ENCODE assay signal across 15 cellular contexts in genomic region chr9:13576101-13576500, GRCh38.
DNase-seq lines count a peak whose midpoint lies in the region; ATAC-seq and TF ChIP-seq lines count a peak whose summit lies in the region.
"Had no signal": no experiment of that assay in that cellular context is flagged by ENCODE, and none has a peak within 500 bp of the region (broad histone marks: within the 10 kb centered on the region; RNA-seq: fewer than 3 reads in every experiment).

No MANE protein-coding gene starts in this region.

- H2BK12ac ChIP-seq in neuronal stem cell (ENCODE audit: low read length): no peak overlapping the region

- no peak overlapping the region for H2AK5ac ChIP-seq in neuronal stem cell (ENCODE audit: low read depth, low read length)

- no peak overlapping the region for H3K23ac ChIP-seq in neuronal stem cell (ENCODE audit: low read depth, low read length, poor library complexity)

- H3K4me1 ChIP-seq in HUES64 (ENCODE audit: insufficient read depth, low read length) (peaks cover 30% of the 10 kb centered on the region), neuronal stem cell (ENCODE audit: control insufficient read depth in 2 of 2, insufficient read depth in 1 of 2, low read depth in 1 of 2, low read length in 2 of 2) (peaks cover 3 to 12% of the 10 kb centered on the region in 2 donors)
- H3K4me1 ChIP-seq: A549, BE2C had no signal

- no peak overlapping the region for H3K9ac ChIP-seq in HUES64 (ENCODE audit: low read depth, low read length)
- H3K9ac ChIP-seq in neuronal stem cell (ENCODE audit: low read depth, low read length, poor library complexity): no peak overlapping the region

- H3K4me2 ChIP-seq in neuronal stem cell (ENCODE audit: insufficient read depth, low read length, poor library complexity, severe bottlenecking): no peak overlapping the region
- H3K4me2 ChIP-seq: A549 had no signal

- no peak for TF ChIP-seq CTCF in cardiac fibroblast (IDR thresholded peaks at IDR 0.05; ENCODE audit: low read depth, low read length)
- no peak for TF ChIP-seq CTCF in fibroblast of pulmonary artery (IDR thresholded peaks at IDR 0.05; ENCODE audit: low read length, missing control alignments)

- no peak overlapping the region for H3K18ac ChIP-seq in neuronal stem cell (ENCODE audit: low read length)

- no peak overlapping the region for H4K91ac ChIP-seq in neuronal stem cell (ENCODE audit: low read depth, low read length, poor library complexity)

- H3K14ac ChIP-seq in neuronal stem cell (ENCODE audit: low read length): no peak overlapping the region

- H3K27me3 ChIP-seq in HUES64 (ENCODE audit: insufficient read depth, low read length) (no peaks in the 10 kb centered on the region), neuronal stem cell (ENCODE audit: control insufficient read depth in 3 of 3, insufficient read depth in 3 of 3, low read depth in 1 of 3, low read length in 3 of 3) (no peaks in the 10 kb centered on the region)
- H3K27me3 ChIP-seq: BE2C had no signal

- H3K36me3 ChIP-seq in HUES64 (ENCODE audit: insufficient read depth, low read length): no peaks in the 10 kb centered on the region
- no peaks in the 10 kb centered on the region for H3K36me3 ChIP-seq in neuronal stem cell (replicated peaks in 1 of 2; ENCODE audit: control insufficient read depth in 2 of 2, insufficient read depth in 2 of 2, low read length in 2 of 2)
- H3K36me3 ChIP-seq: BE2C had no signal

- H2AFZ ChIP-seq in neuronal stem cell (ENCODE audit: low read length): peak overlapping the region; percentile 67

- H3K4ac ChIP-seq in neuronal stem cell (ENCODE audit: low read length): no peak overlapping the region

- no peak overlapping the region for H2BK5ac ChIP-seq in neuronal stem cell (ENCODE audit: low read length)

- no peak overlapping the region for H2BK15ac ChIP-seq in neuronal stem cell (ENCODE audit: low read length)

- H3K9me3 ChIP-seq in HUES64 (ENCODE audit: insufficient read depth, low read depth, low read length) (no peaks in the 10 kb centered on the region), neuronal stem cell (replicated peaks in 1 of 2; ENCODE audit: control insufficient read depth in 2 of 2, insufficient read depth in 1 of 2, low read depth in 1 of 2, low read length in 2 of 2) (no peaks in the 10 kb centered on the region)
- H3K9me3 ChIP-seq: A549, BE2C had no signal

- H3K27ac ChIP-seq in HUES64 (ENCODE audit: low read depth, low read length) (peak overlapping the region; percentile 58; the same call in 1 of the 2 replicates), neuronal stem cell (replicated peaks; ENCODE audit: low read length) (no peak overlapping the region)
- H3K27ac ChIP-seq: A549, C4-2B had no signal

- no peak overlapping the region for H4K8ac ChIP-seq in neuronal stem cell (ENCODE audit: low read depth, low read length)

- DNase-seq in cardiac fibroblast (ENCODE audit: low read depth in 2 of 2) (peak; percentile 22 to 54), fibroblast of pulmonary artery (ENCODE audit: low read depth) (peak; percentile 52), neuronal stem cell (ENCODE audit: low spot score) (no peak), NCI-H1417 (lab: John Stamatoyannopoulos, UW) (no peak), middle frontal gyrus (ENCODE audit: extremely low spot score, low spot score) (no peak)
- DNase-seq: BE2C; CD4-positive, alpha-beta memory T cell; DMS79; HCEC 1CT; HFFc6 had no signal

- H2BK120ac ChIP-seq in neuronal stem cell (ENCODE audit: low read depth, low read length): no peak overlapping the region

- H3K79me1 ChIP-seq in neuronal stem cell (ENCODE audit: low read depth, low read length): no peaks in the 10 kb centered on the region

- H3K4me3 ChIP-seq in HUES64 (ENCODE audit: low read length) (no peak overlapping the region), cardiac fibroblast (replicated peaks in 1 of 2; ENCODE audit: low read depth in 2 of 2, low read length in 2 of 2) (no peak overlapping the region), fibroblast of pulmonary artery (replicated peaks; ENCODE audit: low read depth, low read length) (no peak overlapping the region), neuronal stem cell (ENCODE audit: low read length in 2 of 2) (no peak overlapping the region)
- H3K4me3 ChIP-seq: A549, GM12878 had no signal

- ATAC-seq in HG02981 (IDR thresholded peaks at IDR 0.05; ENCODE audit: unreplicated experiment): no peak
- ATAC-seq: A549, GM12878 had no signal

Comparison
In these comparisons a context has a peak if more than half of its experiments do, and no peak if none do; other contexts are left out.
1. DNase-seq: peak in cardiac fibroblast (2 of 2) and fibroblast of pulmonary artery (single experiment); none in neuronal stem cell (single experiment), NCI-H1417 (0 of 3) and middle frontal gyrus (single experiment).